22 cellular contexts compared by ENCODE assay signal in genomic region chr4:52071786-52072552, GRCh38.
"Had no signal": no experiment of that assay in that cellular context is flagged by ENCODE, and none has a peak within 500 bp of the region (broad histone marks: within the 10 kb centered on the region; RNA-seq: fewer than 3 reads in every experiment).

No MANE protein-coding gene starts in this region.

- ATAC-seq: activated CD8-positive, alpha-beta T cell treated with anti-CD3 and anti-CD28 coated beads, Interleukin-2, amount 10 ng/mL, durations not matched to agents 7 days and 5 days; activated naive CD8-positive, alpha-beta T cell treated with anti-CD3 and anti-CD28 coated beads, Interleukin-2, amount 50 U/mL, for 24 hours; left ventricle myocardium superior; stimulated activated naive CD8-positive, alpha-beta T cell treated with anti-CD3 and anti-CD28 coated beads, Interleukin-15, Interleukin-2, amounts not matched to agents 100 U/mL and 50 U/mL, for 24 hours; upper lobe of right lung had no signal

- H3K36me3 Mint-ChIP-seq: memory B cell had no signal

- FAIRE-seq: frontal cortex, islet of Langerhans had no signal

- DNase-seq: activated CD4-positive, alpha-beta T cell treated with anti-CD3 and anti-CD28 coated beads for 1 hour; activated CD4-positive, alpha-beta T cell treated with anti-CD3 and anti-CD28 coated beads, Interleukin-2, amount 50 U/mL, for 1 hour; activated CD8-positive, alpha-beta T cell treated with anti-CD3 and anti-CD28 coated beads, Interleukin-2, amount 10 ng/mL, durations not matched to agents 7 days and 5 days; activated gamma-delta T cell; activated naive CD4-positive, alpha-beta T cell treated with anti-CD3 and anti-CD28 coated beads, Interleukin-2, amount 50 U/mL, for 16 hours; activated naive CD8-positive, alpha-beta T cell treated with anti-CD3 and anti-CD28 coated beads, Interleukin-2, amount 50 U/mL, for 24 hours; brain microvascular endothelial cell; caudate nucleus; effector memory CD4-positive, alpha-beta T cell; hypothalamus; left ventricle myocardium superior; stimulated activated CD4-positive, alpha-beta T cell treated with anti-CD3 and anti-CD28 coated beads, Interleukin-12 subunit alpha, Interleukin-12 subunit beta, amount 100 ng/mL, for 4 hours; stimulated activated CD4-positive, alpha-beta T cell treated with anti-CD3 and anti-CD28 coated beads, Interleukin-4, amount 100 ng/mL, for 4 hours; stimulated activated naive CD8-positive, alpha-beta T cell treated with anti-CD3 and anti-CD28 coated beads, Interleukin-15, Interleukin-2, amounts not matched to agents 100 U/mL and 50 U/mL, for 24 hours; T-helper 9 cell; upper lobe of right lung had no signal

- H3K27ac Mint-ChIP-seq: activated CD8-positive, alpha-beta T cell treated with anti-CD3 and anti-CD28 coated beads, Interleukin-2, amount 10 ng/mL, durations not matched to agents 7 days and 5 days; activated naive CD8-positive, alpha-beta T cell treated with anti-CD3 and anti-CD28 coated beads, Interleukin-2, amount 50 U/mL, for 24 hours; activated T-helper 1 cell treated with anti-CD3 and anti-CD28 coated beads, Interleukin-12 subunit alpha, Interleukin-12 subunit beta, Interleukin-2, Interleukin-4 antibody, amounts not matched to agents 30 ng/mL and 10 ng/mL and 1 ng/mL, durations not matched to agents 14 hours and 24 hours and 36 hours; dendritic cell treated with granulocyte-macrophage colony-stimulating factor and Interleukin-4, amounts not matched to agents 40 ng/mL and 50 ng/mL, for 4 days; memory B cell had no signal

- H3K4me1 Mint-ChIP-seq: activated naive CD8-positive, alpha-beta T cell treated with anti-CD3 and anti-CD28 coated beads, Interleukin-2, amount 50 U/mL, for 24 hours; memory B cell; neural crest cell had no signal

- H3K9me3 Mint-ChIP-seq: activated naive CD8-positive, alpha-beta T cell treated with anti-CD3 and anti-CD28 coated beads, Interleukin-2, amount 50 U/mL, for 24 hours; dendritic cell treated with granulocyte-macrophage colony-stimulating factor and Interleukin-4, amounts not matched to agents 40 ng/mL and 50 ng/mL, for 4 days had no signal

- H3K4me3 Mint-ChIP-seq: activated CD8-positive, alpha-beta T cell treated with anti-CD3 and anti-CD28 coated beads, Interleukin-2, amount 10 ng/mL, durations not matched to agents 7 days and 5 days; activated naive CD8-positive, alpha-beta T cell treated with anti-CD3 and anti-CD28 coated beads, Interleukin-2, amount 50 U/mL, for 24 hours; activated T-helper 1 cell treated with anti-CD3 and anti-CD28 coated beads, Interleukin-12 subunit alpha, Interleukin-12 subunit beta, Interleukin-2, Interleukin-4 antibody, amounts not matched to agents 30 ng/mL and 10 ng/mL and 1 ng/mL, durations not matched to agents 14 hours and 24 hours and 36 hours; dendritic cell treated with granulocyte-macrophage colony-stimulating factor and Interleukin-4, amounts not matched to agents 40 ng/mL and 50 ng/mL, for 4 days; memory B cell; neural crest cell had no signal
